In genomic region chr3:107598926-107599754, GRCh38 we compare ENCODE assay signal across 8 cellular contexts.
DNase-seq lines count a peak whose midpoint lies in the region; ATAC-seq and TF ChIP-seq lines count a peak whose summit lies in the region.

No MANE protein-coding gene starts in this region.

- H3K27me3 Mint-ChIP-seq in activated T-helper 1 cell treated with anti-CD3 and anti-CD28 coated beads, Interleukin-12 subunit alpha, Interleukin-12 subunit beta, Interleukin-2, Interleukin-4 antibody, amounts not matched to agents 30 ng/mL and 10 ng/mL and 1 ng/mL, durations not matched to agents 14 hours and 24 hours and 36 hours (ENCODE audit: insufficient read depth): no peaks in the 10 kb centered on the region
- no peaks in the 10 kb centered on the region for H3K27me3 Mint-ChIP-seq in type B pancreatic cell

- H2AFZ ChIP-seq in OCI-LY1 (ENCODE audit: low read length) (0 out of 2 replicates have a peak overlapping the region, but pooled peaks have one; percentile 5), neural cell (ENCODE audit: low read depth, low read length) (peak overlapping the region; percentile 46)

- no peak for TF ChIP-seq CTCF in OCI-LY1 (IDR thresholded peaks at IDR 0.05; ENCODE audit: low read length)
- no peak for TF ChIP-seq CTCF in neural cell (IDR thresholded peaks at IDR 0.05; ENCODE audit: poor library complexity, severe bottlenecking)
- TF ChIP-seq CTCF in type B pancreatic cell (conservative IDR thresholded peaks at IDR 0.05): no peak

- H3K4me1 Mint-ChIP-seq in activated T-helper 1 cell treated with anti-CD3 and anti-CD28 coated beads, Interleukin-12 subunit alpha, Interleukin-12 subunit beta, Interleukin-2, Interleukin-4 antibody, amounts not matched to agents 30 ng/mL and 10 ng/mL and 1 ng/mL, durations not matched to agents 14 hours and 24 hours and 36 hours (ENCODE audit: low read depth): peaks cover 48% of the 10 kb centered on the region
- peaks cover 37% of the 10 kb centered on the region for H3K4me1 Mint-ChIP-seq in type B pancreatic cell (ENCODE audit: unreplicated experiment)

- H3K9me3 ChIP-seq in OCI-LY1 (ENCODE audit: low read length) (no peaks in the 10 kb centered on the region), neural cell (ENCODE audit: low read length) (no peaks in the 10 kb centered on the region)

- peak overlapping the region; percentile 83 for H3K9ac ChIP-seq in OCI-LY1 (ENCODE audit: low read length)
- peak overlapping the region; percentile 47 for H3K9ac ChIP-seq in neural cell (ENCODE audit: low read length)

- H4K20me1 ChIP-seq in OCI-LY1 (ENCODE audit: insufficient read depth, low read length) (no peaks in the 10 kb centered on the region), neural cell (ENCODE audit: insufficient read depth) (no peaks in the 10 kb centered on the region)

- peaks cover 13% of the 10 kb centered on the region for H3K36me3 Mint-ChIP-seq in activated T-helper 1 cell treated with anti-CD3 and anti-CD28 coated beads, Interleukin-12 subunit alpha, Interleukin-12 subunit beta, Interleukin-2, Interleukin-4 antibody, amounts not matched to agents 30 ng/mL and 10 ng/mL and 1 ng/mL, durations not matched to agents 14 hours and 24 hours and 36 hours (ENCODE audit: low read depth)
- peaks cover 15% of the 10 kb centered on the region for H3K36me3 Mint-ChIP-seq in type B pancreatic cell

- H3K4me3 Mint-ChIP-seq in activated T-helper 1 cell treated with anti-CD3 and anti-CD28 coated beads, Interleukin-12 subunit alpha, Interleukin-12 subunit beta, Interleukin-2, Interleukin-4 antibody, amounts not matched to agents 30 ng/mL and 10 ng/mL and 1 ng/mL, durations not matched to agents 14 hours and 24 hours and 36 hours: peak overlapping the region; percentile 89
- H3K4me3 Mint-ChIP-seq in type B pancreatic cell: peak overlapping the region; percentile 79

- H3K27ac ChIP-seq in OCI-LY1 (ENCODE audit: low read depth, low read length, poor library complexity, severe bottlenecking): peak overlapping the region; percentile 87
- H3K27ac ChIP-seq in neural cell (ENCODE audit: low read length): peak overlapping the region; percentile 59

- ATAC-seq in HG03039 (IDR thresholded peaks at IDR 0.05; ENCODE audit: unreplicated experiment): peak; percentile 84

- DNase-seq in A172 (ENCODE audit: low spot score): peak; percentile 43
- peak; percentile 29 for DNase-seq in activated T-helper 1 cell treated with anti-CD3 and anti-CD28 coated beads, Interleukin-12 subunit alpha, Interleukin-12 subunit beta, Interleukin-2, Interleukin-4 antibody, amounts not matched to agents 30 ng/mL and 10 ng/mL and 1 ng/mL, durations not matched to agents 14 hours and 24 hours and 36 hours (ENCODE audit: low spot score)
- DNase-seq in fibroblast of the conjunctiva (ENCODE audit: low read depth): peak; percentile 26
- no peak for DNase-seq in type B pancreatic cell (ENCODE audit: extremely low spot score, unreplicated experiment)

- H3K4me2 ChIP-seq in OCI-LY1 (ENCODE audit: low read length): peak overlapping the region; percentile 98
- peak overlapping the region; percentile 56 for H3K4me2 ChIP-seq in neural cell (ENCODE audit: low read length)

- no peak for TF ChIP-seq EP300 in neural cell (conservative IDR thresholded peaks at IDR 0.05; ENCODE audit: poor library complexity, severe bottlenecking)

- peak; percentile 30 for TF ChIP-seq POLR2A in GM18526 (IDR thresholded peaks at IDR 0.05; ENCODE audit: extremely low read depth, insufficient read length)

- no peaks in the 10 kb centered on the region for H3K9me3 Mint-ChIP-seq in activated T-helper 1 cell treated with anti-CD3 and anti-CD28 coated beads, Interleukin-12 subunit alpha, Interleukin-12 subunit beta, Interleukin-2, Interleukin-4 antibody, amounts not matched to agents 30 ng/mL and 10 ng/mL and 1 ng/mL, durations not matched to agents 14 hours and 24 hours and 36 hours
- H3K9me3 Mint-ChIP-seq in type B pancreatic cell: peaks cover 4% of the 10 kb centered on the region

- H3K27me3 ChIP-seq in OCI-LY1 (ENCODE audit: insufficient read depth, low read length): no peaks in the 10 kb centered on the region
- H3K27me3 ChIP-seq in neural cell (ENCODE audit: insufficient read depth, low read depth, low read length): no peaks in the 10 kb centered on the region

- H3K9me2 ChIP-seq in OCI-LY1 (ENCODE audit: low read depth, low read length) (no peaks in the 10 kb centered on the region), neural cell (ENCODE audit: insufficient read depth, low read length) (no peaks in the 10 kb centered on the region)

- H3K27ac Mint-ChIP-seq in activated T-helper 1 cell treated with anti-CD3 and anti-CD28 coated beads, Interleukin-12 subunit alpha, Interleukin-12 subunit beta, Interleukin-2, Interleukin-4 antibody, amounts not matched to agents 30 ng/mL and 10 ng/mL and 1 ng/mL, durations not matched to agents 14 hours and 24 hours and 36 hours: peak overlapping the region; percentile 91
- H3K27ac Mint-ChIP-seq in type B pancreatic cell: peak overlapping the region; percentile 80

- H3K79me2 ChIP-seq in OCI-LY1 (ENCODE audit: insufficient read depth, low read length) (peaks cover 8% of the 10 kb centered on the region), neural cell (replicated peaks; ENCODE audit: insufficient read depth, low read length) (no peaks in the 10 kb centered on the region)

- H3K36me3 ChIP-seq in OCI-LY1 (ENCODE audit: insufficient read depth, low read length): peaks cover 6% of the 10 kb centered on the region; the same call in 1 of the 2 replicates
- no peaks in the 10 kb centered on the region for H3K36me3 ChIP-seq in neural cell (ENCODE audit: insufficient read depth, low read length)

- intact Hi-C loops in activated T-helper 1 cell treated with anti-CD3 and anti-CD28 coated beads, Interleukin-12 subunit alpha, Interleukin-12 subunit beta, Interleukin-2, Interleukin-4 antibody, amounts not matched to agents 30 ng/mL and 10 ng/mL and 1 ng/mL, durations not matched to agents 14 hours and 24 hours and 36 hours (cut with micrococcal nuclease): loop anchor here (2.0 kb wide), 1 partner anchor 76 kb away; the partner anchor contains the start of gene BBX

- H3K4me3 ChIP-seq in OCI-LY1 (ENCODE audit: low read depth, low read length, poor library complexity, severe bottlenecking) (peak overlapping the region; percentile 69), neural cell (ENCODE audit: low read length) (peak overlapping the region; percentile 51)

- H3F3A ChIP-seq in OCI-LY1 (ENCODE audit: insufficient read depth, low read length): peaks cover 5% of the 10 kb centered on the region; the same call in 1 of the 2 replicates
- no peaks in the 10 kb centered on the region for H3F3A ChIP-seq in neural cell (ENCODE audit: insufficient read depth, low read length, poor library complexity, severe bottlenecking)

- no peak for TF ChIP-seq RAD21 in neural cell (conservative IDR thresholded peaks at IDR 0.05)

- peaks cover 52% of the 10 kb centered on the region for H3K4me1 ChIP-seq in OCI-LY1 (ENCODE audit: insufficient read depth, low read length, severe bottlenecking)

TF ChIP-seq in neural cell, 6 proteins besides CTCF, POLR2A, EP300 and RAD21:
- no peak for TF ChIP-seq MXI1 (conservative IDR thresholded peaks at IDR 0.05; ENCODE audit: poor library complexity, severe bottlenecking)
- TF ChIP-seq POLR2AphosphoS5 (IDR thresholded peaks at IDR 0.05): peak; percentile 12
- no peak for TF ChIP-seq EZH2 (IDR thresholded peaks at IDR 0.05; ENCODE audit: borderline replicate concordance, insufficient read depth, low read length, poor library complexity, severe bottlenecking)
